ENCODE assay signal across 2 cellular contexts in genomic region chr10:17657116-17657500, GRCh38.
TF ChIP-seq lines count a peak whose summit lies in the region.

No MANE protein-coding gene starts in this region.

TF ChIP-seq in GM23338, 12 proteins besides CTCF, POLR2A, EP300 and RAD21 (continued from another document):
- no peak for TF ChIP-seq REST (IDR thresholded peaks at IDR 0.05; ENCODE audit: unreplicated experiment)
- no peak for TF ChIP-seq JUNB (IDR thresholded peaks at IDR 0.05; ENCODE audit: unreplicated experiment)
- no peak for TF ChIP-seq STAT1 (IDR thresholded peaks at IDR 0.05; ENCODE audit: unreplicated experiment)
- TF ChIP-seq, protein P1, sequence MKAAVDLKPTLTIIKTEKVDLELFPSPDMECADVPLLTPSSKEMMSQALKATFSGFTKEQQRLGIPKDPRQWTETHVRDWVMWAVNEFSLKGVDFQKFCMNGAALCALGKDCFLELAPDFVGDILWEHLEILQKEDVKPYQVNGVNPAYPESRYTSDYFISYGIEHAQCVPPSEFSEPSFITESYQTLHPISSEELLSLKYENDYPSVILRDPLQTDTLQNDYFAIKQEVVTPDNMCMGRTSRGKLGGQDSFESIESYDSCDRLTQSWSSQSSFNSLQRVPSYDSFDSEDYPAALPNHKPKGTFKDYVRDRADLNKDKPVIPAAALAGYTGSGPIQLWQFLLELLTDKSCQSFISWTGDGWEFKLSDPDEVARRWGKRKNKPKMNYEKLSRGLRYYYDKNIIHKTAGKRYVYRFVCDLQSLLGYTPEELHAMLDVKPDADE (IDR thresholded peaks at IDR 0.05) = no peak
- no peak for TF ChIP-seq NANOG (IDR thresholded peaks at IDR 0.05; ENCODE audit: borderline replicate concordance)
TF ChIP-seq in GM23338: peak in this region for 0.

TF ChIP-seq in WTC11, 78 proteins besides CTCF, POLR2A, EP300 and RAD21 (continued from another document):
- no peak for TF ChIP-seq AFF4 (CRISPR knock-in tag; IDR thresholded peaks at IDR 0.05; ENCODE audit: borderline replicate concordance)
- no peak for TF ChIP-seq ZNF232 (CRISPR knock-in tag; IDR thresholded peaks at IDR 0.05)
